ENCODE assay signal across 22 cellular contexts in genomic region chr6:6582111-6582510, GRCh38. TPM values are rescaled to one million over a fixed set of nuclear protein-coding genes. Genes with fewer than 3 reads are reported as not detected.
A peak's percentile ranks its signal among the peaks of the same experiment; 100 is the strongest.
DNase-seq lines count a peak whose midpoint lies in the region; ATAC-seq, FAIRE-seq and TF ChIP-seq lines count a peak whose summit lies in the region.
"Had no signal": no experiment of that assay in that cellular context is flagged by ENCODE, and none has a peak within 500 bp of the region (broad histone marks: within the 10 kb centered on the region; RNA-seq: fewer than 3 reads in every experiment).

No MANE protein-coding gene starts in this region.

- SMC1A ChIA-PET in GM12878 (lab: Charles Lee; ENCODE audit: uncharacterized antibody, unreplicated experiment), result interaction anchor here (0.6 to 1.6 kb wide), 2 partner anchors 29 to 79 kb away, joined by 3 read pairs; no protein-coding TSS in a partner anchor

- DNase-seq in CD8-positive, alpha-beta T cell, result no peak
- DNase-seq in GM12878 (ENCODE audit: low read depth, low spot score) (no peak), mesothelial cell of epicardium (ENCODE audit: low spot score in 2 of 2, unreplicated experiment in 2 of 2) (no peak), thyroid gland (peak; percentile 51 to 69), HUDEP-2 (lab: John Stamatoyannopoulos, UW; ENCODE audit: unreplicated experiment in 76 of 76) (no peak)
- no peak for DNase-seq in stimulated activated naive CD4-positive, alpha-beta T cell treated with Interleukin-2 at 50 U/mL for 16 hours (lab: John Stamatoyannopoulos, UW)
- DNase-seq: Caco-2, DMS153, DMS79, GDM1, H9, IMR-90, KBM-7 had no signal

- TF ChIP-seq RAD21 in GM12878 (IDR thresholded peaks at IDR 0.05; ENCODE audit: insufficient read depth, low read depth, low read length), result no peak

- TF ChIP-seq CTCF in CD8-positive, alpha-beta T cell (IDR thresholded peaks at IDR 0.05), result no peak
- TF ChIP-seq CTCF in GM12878 (IDR thresholded peaks at IDR 0.05 in 2 of 3, conservative IDR thresholded peaks at IDR 0.05 in 1 of 3; ENCODE audit: control insufficient read depth in 2 of 3, extremely low read depth in 1 of 3, insufficient read depth in 1 of 3, low read depth in 3 of 3, low read length in 3 of 3) (no peak), mesothelial cell of epicardium (IDR thresholded peaks at IDR 0.05; ENCODE audit: unreplicated experiment) (no peak), thyroid gland (IDR thresholded peaks at IDR 0.05) (no peak)

- no peak overlapping the region for H3K27ac ChIP-seq in CD8-positive, alpha-beta T cell (ENCODE audit: low read depth, low read length)
- H3K27ac ChIP-seq in GM12878 (ENCODE audit: control insufficient read depth, insufficient read depth) (no peak overlapping the region), thyroid gland (peak overlapping the region; percentile 20 to 68 (median 56))
- H3K27ac ChIP-seq: BLaER1 treated with 17β-estradiol and CSF1 and Interleukin-3, amounts not matched to agents 10 nM and 100 nM; HL-60 had no signal

- BruUV-seq in GM12878 (replicated peaks; lab: Mats Ljungman, UMichigan), result no TSS peak

- H3K27ac Mint-ChIP-seq in CD8-positive, alpha-beta T cell, result peak overlapping the region; percentile 20
- H3K27ac Mint-ChIP-seq in mesothelial cell of epicardium, result peak overlapping the region; percentile 92
- H3K27ac Mint-ChIP-seq: B cell, H9 had no signal

- no peaks in the 10 kb centered on the region for H3K27me3 ChIP-seq in CD8-positive, alpha-beta T cell (ENCODE audit: insufficient read depth, low read length)
- H3K27me3 ChIP-seq in GM12878 (replicated peaks in 1 of 2; ENCODE audit: control insufficient read depth in 2 of 2, insufficient read depth in 2 of 2, low read length in 1 of 2) (no peaks in the 10 kb centered on the region), thyroid gland (no peaks in the 10 kb centered on the region)
- H3K27me3 ChIP-seq: BLaER1 treated with 17β-estradiol and CSF1 and Interleukin-3, amounts not matched to agents 10 nM and 100 nM had no signal

- peaks cover 82% of the 10 kb centered on the region for H3K79me2 ChIP-seq in GM12878 (ENCODE audit: control insufficient read depth, insufficient read depth, low read length)

- 100% methylated on average over 1 of the region's 1 CpG for WGBS in GM12878 (ENCODE audit: insufficient coverage, insufficient replicate concordance, low lambda C conversion rate, missing lambda C conversion rate)
- WGBS in thyroid gland, 2 donors, result 26 to 29% methylated on average over 1 of the region's 1 CpG

- peaks cover 36% of the 10 kb centered on the region for H3K4me1 Mint-ChIP-seq in CD8-positive, alpha-beta T cell (ENCODE audit: low read depth)
- peaks cover 22% of the 10 kb centered on the region for H3K4me1 Mint-ChIP-seq in mesothelial cell of epicardium

- no peaks in the 10 kb centered on the region for H4K20me1 ChIP-seq in GM12878 (ENCODE audit: control insufficient read depth, insufficient read depth)
- H4K20me1 ChIP-seq: BLaER1 treated with 17β-estradiol and CSF1 and Interleukin-3, amounts not matched to agents 10 nM and 100 nM had no signal

- CTCF ChIA-PET in CD8-positive, alpha-beta T cell (lab: Charles Lee), result interaction anchor here (1.0 kb wide), 1 partner anchor 28 kb away, joined by 4 read pairs; no protein-coding TSS in a partner anchor
- CTCF ChIA-PET in GM12878 (lab: Yijun Ruan, JAX), result interaction anchor here (1.6 to 1.7 kb wide), 3 partner anchors 23 to 94 kb away, joined by 5 to 8 read pairs (median 7); no protein-coding TSS in a partner anchor

- in situ Hi-C loops in GM12878 (cut with MboI), result no loop called here

- H3K9me3 Mint-ChIP-seq in CD8-positive, alpha-beta T cell, result no peaks in the 10 kb centered on the region
- H3K9me3 Mint-ChIP-seq in mesothelial cell of epicardium, result peaks cover 18% of the 10 kb centered on the region

- POLR2A ChIA-PET in CD8-positive, alpha-beta T cell (lab: Charles Lee), result interaction anchor here (1.3 kb wide), 1 partner anchor 28 kb away, joined by 3 read pairs; no protein-coding TSS in a partner anchor
- POLR2A ChIA-PET in GM12878 (lab: Charles Lee), result no interaction called here

- no peak overlapping the region for H2AFZ ChIP-seq in GM12878 (ENCODE audit: control insufficient read depth, low read depth, low read length)

- H3K4me3 ChIP-seq in CD8-positive, alpha-beta T cell (ENCODE audit: low read depth, low read length), result no peak overlapping the region
- 0 out of 2 replicates have a peak overlapping the region, but pooled peaks have one; percentile 11 for H3K4me3 ChIP-seq in GM12878
- H3K4me3 ChIP-seq in thyroid gland (replicated peaks in 1 of 3), result no peak overlapping the region
- H3K4me3 ChIP-seq: BLaER1 treated with 17β-estradiol and CSF1 and Interleukin-3, amounts not matched to agents 10 nM and 100 nM had no signal

- FAIRE-seq in GM12878 (lab: Jason Lieb, UNC), result no peak
- FAIRE-seq: GM19239, H1 had no signal

- TF ChIP-seq POLR2A in GM12878 (IDR thresholded peaks at IDR 0.05; ENCODE audit: low read depth, low read length) (no peak), thyroid gland (IDR thresholded peaks at IDR 0.05) (no peak)

- RAD21 ChIA-PET in GM12878 (lab: Charles Lee; ENCODE audit: unreplicated experiment), result no interaction called here

- ATAC-seq in CD8-positive, alpha-beta T cell, result no peak
- no peak for ATAC-seq in GM12878
- no peak for ATAC-seq in GM18870 (IDR thresholded peaks at IDR 0.05; ENCODE audit: unreplicated experiment)

- H3K36me3 ChIP-seq in CD8-positive, alpha-beta T cell (ENCODE audit: insufficient read depth, low read length), result no peaks in the 10 kb centered on the region
- H3K36me3 ChIP-seq in GM12878 (ENCODE audit: control insufficient read depth in 2 of 2, insufficient read depth in 2 of 2, low read length in 1 of 2), result peaks cover 0 to 17% of the 10 kb centered on the region in 2 experiments; a peak in 2 of 4 replicates
- H3K36me3 ChIP-seq in thyroid gland, result no peaks in the 10 kb centered on the region
- H3K36me3 ChIP-seq: BLaER1 treated with 17β-estradiol and CSF1 and Interleukin-3, amounts not matched to agents 10 nM and 100 nM had no signal

- H3K36me3 Mint-ChIP-seq in CD8-positive, alpha-beta T cell, result no peaks in the 10 kb centered on the region
- peaks cover 5% of the 10 kb centered on the region for H3K36me3 Mint-ChIP-seq in mesothelial cell of epicardium

- H3K4me2 ChIP-seq in GM12878 (ENCODE audit: control insufficient read depth, insufficient read depth), result no peak overlapping the region
- H3K4me2 ChIP-seq: BLaER1 treated with 17β-estradiol and CSF1 and Interleukin-3, amounts not matched to agents 10 nM and 100 nM had no signal

- H3K4me1 ChIP-seq in CD8-positive, alpha-beta T cell (ENCODE audit: insufficient read depth, low read length), result peaks cover 23% of the 10 kb centered on the region
- H3K4me1 ChIP-seq in GM12878 (ENCODE audit: control insufficient read depth, insufficient read depth, low read length), result peaks cover 7% of the 10 kb centered on the region
- H3K4me1 ChIP-seq in thyroid gland, result peaks cover 15 to 20% of the 10 kb centered on the region in 2 donors
- H3K4me1 ChIP-seq: Caco-2 had no signal

- intact Hi-C loops in CD8-positive, alpha-beta T cell (cut with DNase I, micrococcal nuclease), result loop anchor here in 1 of 2 experiments (5.0 kb wide), 2 partner anchors 35 to 75 kb away; no protein-coding TSS in a partner anchor
- intact Hi-C loops in GM12878 (cut with micrococcal nuclease; ENCODE audit: unreplicated experiment), result loop anchor here (10.0 kb wide), 1 partner anchor 733 kb away; the partner anchor contains the start of gene SSR1
- intact Hi-C loops in thyroid gland (cut with DNase I), result no loop called here

- TF ChIP-seq EP300 in GM12878 (IDR thresholded peaks at IDR 0.05; ENCODE audit: borderline replicate concordance in 1 of 2, control insufficient read depth in 1 of 2, low read depth in 2 of 2, low read length in 2 of 2), result no peak

- H3K9ac ChIP-seq in GM12878 (ENCODE audit: control insufficient read depth, insufficient read depth, low read length), result no peak overlapping the region
- H3K9ac ChIP-seq: BLaER1 treated with 17β-estradiol and CSF1 and Interleukin-3, amounts not matched to agents 10 nM and 100 nM had no signal

- H3K9me3 ChIP-seq in CD8-positive, alpha-beta T cell (ENCODE audit: low read length), result no peaks in the 10 kb centered on the region
- peaks cover 3% of the 10 kb centered on the region; the same call in 2 of the 3 replicates for H3K9me3 ChIP-seq in GM12878 (replicated peaks; ENCODE audit: control insufficient read depth, insufficient read depth, low read length)
- H3K9me3 ChIP-seq in thyroid gland, result no peaks in the 10 kb centered on the region
- H3K9me3 ChIP-seq: Caco-2 had no signal

- no peaks in the 10 kb centered on the region for H3K27me3 Mint-ChIP-seq in CD8-positive, alpha-beta T cell (ENCODE audit: low read depth)
- peaks cover 4% of the 10 kb centered on the region for H3K27me3 Mint-ChIP-seq in mesothelial cell of epicardium (ENCODE audit: low read depth)
- H3K27me3 Mint-ChIP-seq: B cell had no signal

- H3K4me3 Mint-ChIP-seq in CD8-positive, alpha-beta T cell, result no peak overlapping the region
- H3K4me3 Mint-ChIP-seq in mesothelial cell of epicardium, result no peak overlapping the region
- H3K4me3 Mint-ChIP-seq: B cell, H9 had no signal

TF ChIP-seq in GM12878, 131 proteins besides CTCF, POLR2A, EP300 and RAD21 (continues in another document):
- TF ChIP-seq PML (IDR thresholded peaks at IDR 0.05; ENCODE audit: low read length) (no peak), IRF4 (IDR thresholded peaks at IDR 0.05; ENCODE audit: low read depth, low read length) (no peak)

RNA-seq across cellular contexts. Expression of gene LY86, which starts 6.4 kb away (rescaled TPM):
- total RNA-seq in CD8-positive, alpha-beta T cell, result under 1 TPM in 1 of 2 experiments, not detected in 1; 0.62 TPM
- 79.0 and 83.4 TPM in 2 replicates for total RNA-seq in GM12878 (2013; cell fraction: nucleolus; rRNA removed)
- total RNA-seq in GM12878 (2014; rRNA removed) (103 and 132 TPM in 2 replicates), GM12878 (2014; rRNA removed; fragmentation: Illumina TruSeq; extraction: Trizol) (111 and 122 TPM in 2 replicates), GM12878 (2021) (68.2 and 77.3 TPM in 2 replicates), mesothelial cell of epicardium (not detected in 3 replicates), thyroid gland (1 to 10 TPM in 2 of 4 donors, not detected in 2; 1.2 to 2.8 TPM)
- 90.7 TPM for polyA plus RNA-seq in GM12878 (2011; ENCODE audit: low read depth)
- polyA plus RNA-seq in GM12878 (2011; rRNA removed) (118 and 145 TPM in 2 replicates), GM12878 (2014; fragmentation: Illumina TruSeq; extraction: Trizol) (136 and 138 TPM in 2 replicates), GM12878 (2014; fragmentation: Nextera tagmentation; extraction: Ambion mirVana) (100 to 1,000 TPM; 306 to 457 TPM), GM12878 (2014; rRNA removed) (83.2 and 119 TPM in 2 replicates), GM12878 (2016; fragmentation: Nextera tagmentation; extraction: Ambion mirVana) (100 to 1,000 TPM; 180 to 186 TPM)
- 92.0 and 93.2 TPM in 2 replicates for polyA plus RNA-seq in GM12878 (2011; cell fraction: cytosol; rRNA removed)
- 28.5 and 54.0 TPM in 2 replicates for polyA plus RNA-seq in GM12878 (2011; cell fraction: nucleus; rRNA removed)
- 80.3 and 84.9 TPM in 2 replicates for polyA plus RNA-seq in GM12878 (2012)
- 50.8 and 71.5 TPM in 2 replicates for polyA minus RNA-seq in GM12878 (2011; rRNA and poly(A)+ RNA removed)
- polyA minus RNA-seq in GM12878 (2011; cell fraction: cytosol; rRNA and poly(A)+ RNA removed), result 31.0 and 32.2 TPM in 2 replicates
- polyA minus RNA-seq in GM12878 (2011; cell fraction: nucleus; rRNA and poly(A)+ RNA removed), result 14.5 and 15.8 TPM in 2 replicates
- total RNA-seq: A172, Caco-2, Daoy, H1, H9, HT1080, IMR-90 had no signal
- polyA plus RNA-seq: H1, IMR-90 had no signal

Comparison
In these comparisons a context has a peak if more than half of its experiments do, and no peak if none do; other contexts are left out.
1. DNase-seq: peak in thyroid gland (2 of 2); none in CD8-positive, alpha-beta T cell (0 of 7), GM12878 (single experiment), mesothelial cell of epicardium (0 of 2), stimulated activated naive CD4-positive, alpha-beta T cell treated with Interleukin-2 at 50 U/mL for 16 hours (single experiment) and HUDEP-2 (0 of 76).
2. H3K27ac ChIP-seq: peak in thyroid gland (3 of 3); none in CD8-positive, alpha-beta T cell (single experiment) and GM12878 (single experiment).
3. RNA of gene LY86, which starts 6.4 kb away (total RNA-seq): 68.2 to 132 TPM in GM12878; 1.2 to 2.8 TPM in thyroid gland, 0.62 TPM in CD8-positive, alpha-beta T cell and not detected in mesothelial cell of epicardium; every median in the first group is over 10 times any median in the second.